Comparison of ENCODE assay signal across 13 cellular contexts in the genomic region with DNA sequence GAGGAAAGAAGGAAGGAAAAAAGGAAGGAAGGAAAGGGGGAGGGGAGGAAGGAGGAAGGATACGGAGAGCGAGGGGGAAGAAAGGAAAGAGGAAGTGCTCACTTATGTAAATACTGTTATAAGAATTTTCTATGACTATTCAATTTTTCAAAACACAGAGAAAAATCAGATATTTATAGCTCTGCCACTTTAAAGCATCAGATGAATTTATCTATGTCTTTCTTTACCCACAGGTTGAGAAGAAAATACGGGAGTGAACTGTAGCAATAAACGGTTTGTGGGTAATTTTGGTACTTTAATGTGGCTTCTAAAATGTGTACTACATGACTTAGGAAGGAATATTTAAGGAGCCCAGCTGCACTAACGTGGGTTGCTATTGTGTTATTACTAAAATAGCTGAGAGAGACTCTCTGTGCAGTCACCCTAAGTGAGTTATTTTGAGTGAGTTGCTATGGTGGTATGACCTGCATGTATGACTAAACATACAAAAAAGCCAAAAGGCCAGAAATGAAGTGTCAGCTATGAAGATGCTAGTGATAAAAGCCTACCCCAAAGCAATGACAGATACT.
DNase-seq lines count a peak whose midpoint lies in the region; ATAC-seq lines count a peak whose summit lies in the region.
"Had no signal": no experiment of that assay in that cellular context is flagged by ENCODE, and none has a peak within 500 bp of the region (broad histone marks: within the 10 kb centered on the region; RNA-seq: fewer than 3 reads in every experiment).

No MANE protein-coding gene starts in this region.

- no peak overlapping the region for H3K4me3 Mint-ChIP-seq in activated T-helper 2 cell treated with anti-CD3 and anti-CD28 coated beads, Interferon-gamma antibody, Interleukin-2, Interleukin-4, amounts not matched to agents 10 μg/mL and 5 μg/mL and 100 μg/mL, durations not matched to agents 14 hours and 24 hours and 36 hours (ENCODE audit: low read depth)
- H3K4me3 Mint-ChIP-seq: activated CD4-positive, alpha-beta T cell treated with anti-CD3 and anti-CD28 coated beads, Interleukin-2, amount 10 ng/mL, durations not matched to agents 7 days and 5 days had no signal

- H3K36me3 Mint-ChIP-seq in activated T-helper 2 cell treated with anti-CD3 and anti-CD28 coated beads, Interferon-gamma antibody, Interleukin-2, Interleukin-4, amounts not matched to agents 10 μg/mL and 5 μg/mL and 100 μg/mL, durations not matched to agents 14 hours and 24 hours and 36 hours (ENCODE audit: low read depth): no peaks in the 10 kb centered on the region

- no peaks in the 10 kb centered on the region for H3K27me3 ChIP-seq in MG63

- intact Hi-C loops in activated T-helper 2 cell treated with anti-CD3 and anti-CD28 coated beads, Interferon-gamma antibody, Interleukin-2, Interleukin-4, amounts not matched to agents 10 μg/mL and 5 μg/mL and 100 μg/mL, durations not matched to agents 14 hours and 24 hours and 36 hours (cut with micrococcal nuclease): loop anchor here (10.0 kb wide), 1 partner anchor 673 kb away; no protein-coding TSS in a partner anchor

- no peaks in the 10 kb centered on the region for H3K9me3 ChIP-seq in MG63

- H3K9me3 Mint-ChIP-seq in activated T-helper 2 cell treated with anti-CD3 and anti-CD28 coated beads, Interferon-gamma antibody, Interleukin-2, Interleukin-4, amounts not matched to agents 10 μg/mL and 5 μg/mL and 100 μg/mL, durations not matched to agents 14 hours and 24 hours and 36 hours: no peaks in the 10 kb centered on the region
- H3K9me3 Mint-ChIP-seq: activated CD4-positive, alpha-beta T cell treated with anti-CD3 and anti-CD28 coated beads, Interleukin-2, amount 10 ng/mL, durations not matched to agents 7 days and 5 days had no signal

- peaks cover 10% of the 10 kb centered on the region for H3K27me3 Mint-ChIP-seq in activated T-helper 2 cell treated with anti-CD3 and anti-CD28 coated beads, Interferon-gamma antibody, Interleukin-2, Interleukin-4, amounts not matched to agents 10 μg/mL and 5 μg/mL and 100 μg/mL, durations not matched to agents 14 hours and 24 hours and 36 hours (ENCODE audit: low read depth)

- ATAC-seq in GM19351 (IDR thresholded peaks at IDR 0.05; ENCODE audit: unreplicated experiment) (peak; percentile 90), HG03095 (IDR thresholded peaks at IDR 0.05; ENCODE audit: unreplicated experiment) (peak; percentile 86), HG02840 (IDR thresholded peaks at IDR 0.05; ENCODE audit: low FRiP score, unreplicated experiment) (no peak)

- no peak overlapping the region for H3K4me3 ChIP-seq in MG63
- H3K4me3 ChIP-seq: smooth muscle cell had no signal

- peaks cover 4% of the 10 kb centered on the region for H3K4me1 Mint-ChIP-seq in activated T-helper 2 cell treated with anti-CD3 and anti-CD28 coated beads, Interferon-gamma antibody, Interleukin-2, Interleukin-4, amounts not matched to agents 10 μg/mL and 5 μg/mL and 100 μg/mL, durations not matched to agents 14 hours and 24 hours and 36 hours (ENCODE audit: low read depth)

- H3K36me3 ChIP-seq in MG63: no peaks in the 10 kb centered on the region

- DNase-seq in GM03348 (ENCODE audit: low spot score) (peak; percentile 51), NCI-H1105 (lab: John Stamatoyannopoulos, UW) (no peak), MG63 (no peak), DMS114 treated with DMSO at 0.1 percent for 48 hours (lab: John Stamatoyannopoulos, UW; ENCODE audit: unreplicated experiment) (no peak)
- no peak for DNase-seq in activated T-helper 2 cell treated with anti-CD3 and anti-CD28 coated beads, Interferon-gamma antibody, Interleukin-2, Interleukin-4, amounts not matched to agents 10 μg/mL and 5 μg/mL and 100 μg/mL, durations not matched to agents 14 hours and 24 hours and 36 hours (ENCODE audit: low spot score)
- DNase-seq: activated CD4-positive, alpha-beta T cell treated with anti-CD3 and anti-CD28 coated beads, Interleukin-2, amount 10 ng/mL, durations not matched to agents 7 days and 5 days; amniotic stem cell; DMS 273 treated with DMSO at 0.1 percent for 48 hours; SHP77 had no signal

- H3K27ac Mint-ChIP-seq in activated T-helper 2 cell treated with anti-CD3 and anti-CD28 coated beads, Interferon-gamma antibody, Interleukin-2, Interleukin-4, amounts not matched to agents 10 μg/mL and 5 μg/mL and 100 μg/mL, durations not matched to agents 14 hours and 24 hours and 36 hours: peak overlapping the region; percentile 39
- H3K27ac Mint-ChIP-seq: activated CD4-positive, alpha-beta T cell treated with anti-CD3 and anti-CD28 coated beads, Interleukin-2, amount 10 ng/mL, durations not matched to agents 7 days and 5 days had no signal
